Comparison of ENCODE assay signal across 10 cellular contexts in genomic region chr2:177164131-177164530, GRCh38. TPM values are rescaled to one million over a fixed set of nuclear protein-coding genes. Genes with fewer than 3 reads are reported as not detected.
DNase-seq lines count a peak whose midpoint lies in the region; ATAC-seq, FAIRE-seq and TF ChIP-seq lines count a peak whose summit lies in the region.
"Had no signal": no experiment of that assay in that cellular context is flagged by ENCODE, and none has a peak within 500 bp of the region (broad histone marks: within the 10 kb centered on the region; RNA-seq: fewer than 3 reads in every experiment).

No MANE protein-coding gene starts in this region.

- no peaks in the 10 kb centered on the region for H3K27me3 ChIP-seq in heart left ventricle
- H3K27me3 ChIP-seq in ascending aorta = no peaks in the 10 kb centered on the region
- no peaks in the 10 kb centered on the region for H3K27me3 ChIP-seq in mesenchymal stem cell (ENCODE audit: control insufficient read depth in 1 of 2, insufficient read depth in 1 of 2, low read length in 2 of 2)

- H3K36me3 ChIP-seq in heart left ventricle (no peaks in the 10 kb centered on the region), ascending aorta (no peaks in the 10 kb centered on the region), mesenchymal stem cell (ENCODE audit: control insufficient read depth in 1 of 2, insufficient read depth in 2 of 2, low read depth in 1 of 2, low read length in 2 of 2) (no peaks in the 10 kb centered on the region)

- no peak overlapping the region for H2AK5ac ChIP-seq in mesenchymal stem cell (ENCODE audit: low read length, severe bottlenecking)

- no peak overlapping the region for H4K8ac ChIP-seq in mesenchymal stem cell (ENCODE audit: low read length)

- no peak overlapping the region for H3K4me3 Mint-ChIP-seq in WTC11
- H3K4me3 Mint-ChIP-seq: dendritic cell treated with granulocyte-macrophage colony-stimulating factor and Interleukin-4, amounts not matched to agents 40 ng/mL and 50 ng/mL, for 4 days; T-helper 17 cell had no signal

- H2BK12ac ChIP-seq in mesenchymal stem cell (ENCODE audit: low read length in 2 of 2) = no peak overlapping the region

- H4K91ac ChIP-seq in mesenchymal stem cell (ENCODE audit: low read length) = no peak overlapping the region

- H2BK120ac ChIP-seq in mesenchymal stem cell (ENCODE audit: low read depth, low read length) = no peak overlapping the region

- no peaks in the 10 kb centered on the region for H3K9me3 ChIP-seq in heart left ventricle
- H3K9me3 ChIP-seq in ascending aorta = no peaks in the 10 kb centered on the region
- H3K9me3 ChIP-seq in mesenchymal stem cell (ENCODE audit: control insufficient read depth, low read length) = no peaks in the 10 kb centered on the region

- H3K27ac ChIP-seq in heart left ventricle = peak overlapping the region in 6 of 12 donors; percentile 83 to 90 (median 85)
- peak overlapping the region; percentile 80 to 91 for H3K27ac ChIP-seq in ascending aorta
- H3K27ac ChIP-seq in mesenchymal stem cell (ENCODE audit: low read length, poor library complexity, severe bottlenecking) = no peak overlapping the region

- H3K27ac Mint-ChIP-seq in WTC11 = no peak overlapping the region
- H3K27ac Mint-ChIP-seq: dendritic cell treated with granulocyte-macrophage colony-stimulating factor and Interleukin-4, amounts not matched to agents 40 ng/mL and 50 ng/mL, for 4 days; T-helper 17 cell had no signal

- ATAC-seq in heart left ventricle (no peak), left cardiac atrium (no peak), WTC11 (no peak), GM18907 (IDR thresholded peaks at IDR 0.05; ENCODE audit: unreplicated experiment) (no peak)

- no peak overlapping the region for H2AFZ ChIP-seq in mesenchymal stem cell (ENCODE audit: low read depth, low read length)

- DNase-seq in heart left ventricle = no peak
- DNase-seq in left cardiac atrium = no peak
- no peak for DNase-seq in ascending aorta (ENCODE audit: low spot score in 2 of 2)
- no peak for DNase-seq in mesenchymal stem cell
- no peak for DNase-seq in urothelium cell line (ENCODE audit: low spot score)
- no peak for DNase-seq in WTC11 (ENCODE audit: low spot score)
- DNase-seq in NCI-H524 treated with DMSO at 0.1 percent for 48 hours (lab: John Stamatoyannopoulos, UW) = no peak

- H3K4me1 Mint-ChIP-seq in WTC11 = peaks cover 16% of the 10 kb centered on the region

- H3K18ac ChIP-seq in mesenchymal stem cell (ENCODE audit: low read depth in 1 of 2, low read length in 2 of 2) = peak overlapping the region in 1 of 2 experiments; percentile 30

- no peak overlapping the region for H3K4ac ChIP-seq in mesenchymal stem cell (ENCODE audit: low read depth in 1 of 2, low read length in 2 of 2)

- no peak overlapping the region for H3K23ac ChIP-seq in mesenchymal stem cell (ENCODE audit: low read length in 2 of 2)

- CTCF ChIA-PET in WTC11 (lab: Charles Lee) = interaction anchor here (0.8 to 3.6 kb wide), 42 partner anchors 9 to 674 kb away, joined by 3 to 67 read pairs (median 6); partner anchors contain the start of genes HNRNPA3 and NFE2L2

- TF ChIP-seq POLR2A in heart left ventricle (IDR thresholded peaks at IDR 0.05) = no peak

- H3K36me3 Mint-ChIP-seq in WTC11 = no peaks in the 10 kb centered on the region

- H3K9ac ChIP-seq in mesenchymal stem cell (ENCODE audit: low read length) = peak overlapping the region; percentile 91

- H3K4me2 ChIP-seq in mesenchymal stem cell (ENCODE audit: low read length, poor library complexity, severe bottlenecking) = peak overlapping the region; percentile 71

- FAIRE-seq in urothelium cell line (lab: Jason Lieb, UNC) = peak; percentile 23

- WGBS in heart left ventricle, 4 donors = 9 to 19% (median 11%) methylated on average over 3 of the region's 3 CpGs
- 21% methylated on average over 2 of the region's 3 CpGs for WGBS in mesenchymal stem cell

- no peaks in the 10 kb centered on the region for H3K9me3 Mint-ChIP-seq in WTC11
- H3K9me3 Mint-ChIP-seq: dendritic cell treated with granulocyte-macrophage colony-stimulating factor and Interleukin-4, amounts not matched to agents 40 ng/mL and 50 ng/mL, for 4 days had no signal

- no peaks in the 10 kb centered on the region for H3K79me1 ChIP-seq in mesenchymal stem cell (replicated peaks; ENCODE audit: low read length, poor library complexity, severe bottlenecking)

- no peak for TF ChIP-seq CTCF in heart left ventricle (IDR thresholded peaks at IDR 0.05)
- no peak for TF ChIP-seq CTCF in ascending aorta (IDR thresholded peaks at IDR 0.05)
- no peak for TF ChIP-seq CTCF in WTC11 (IDR thresholded peaks at IDR 0.05)

- no peaks in the 10 kb centered on the region for H3K27me3 Mint-ChIP-seq in WTC11 (ENCODE audit: low read depth)
- H3K27me3 Mint-ChIP-seq: dendritic cell treated with granulocyte-macrophage colony-stimulating factor and Interleukin-4, amounts not matched to agents 40 ng/mL and 50 ng/mL, for 4 days had no signal

- peak overlapping the region in 10 of 12 donors; percentile 28 to 64 (median 48) for H3K4me3 ChIP-seq in heart left ventricle
- H3K4me3 ChIP-seq in ascending aorta = peak overlapping the region; percentile 53 to 60
- H3K4me3 ChIP-seq in mesenchymal stem cell (ENCODE audit: insufficient read depth in 1 of 2, low read depth in 1 of 2, low read length in 2 of 2) = peak overlapping the region in 1 of 2 experiments; percentile 75

- intact Hi-C loops in heart left ventricle (cut with DNase I) = loop anchor here (1.0 to 10.0 kb wide), 19 partner anchors 48 to 598 kb away; partner anchors contain the start of genes NFE2L2 (in 4 of the 10) and HNRNPA3 (in 2 of the 10)
- intact Hi-C loops in left cardiac atrium (cut with DNase I) = loop anchor here (1.0 to 10.0 kb wide), 6 partner anchors 131 to 561 kb away; a partner anchor contains a TSS
- intact Hi-C loops in ascending aorta (cut with DNase I) = loop anchor here (1.0 to 5.0 kb wide), 6 partner anchors 99 to 1037 kb away; partner anchors contain the start of genes AGPS and HOXD8

- no peak overlapping the region for H2BK5ac ChIP-seq in mesenchymal stem cell (ENCODE audit: low read depth, low read length, poor library complexity, severe bottlenecking)

- no peak overlapping the region for H3K14ac ChIP-seq in mesenchymal stem cell (ENCODE audit: low read length in 2 of 2)

- H3K4me1 ChIP-seq in heart left ventricle = peaks cover 5 to 28% (median 17%) of the 10 kb centered on the region in 12 donors
- H3K4me1 ChIP-seq in ascending aorta = peaks cover 0 to 8% of the 10 kb centered on the region in 2 donors
- no peaks in the 10 kb centered on the region for H3K4me1 ChIP-seq in mesenchymal stem cell (ENCODE audit: control insufficient read depth, insufficient read depth, low read depth, low read length)

- H2BK15ac ChIP-seq in mesenchymal stem cell (ENCODE audit: low read depth, poor library complexity, severe bottlenecking) = no peak overlapping the region

- POLR2A ChIA-PET in WTC11 (lab: Charles Lee) = interaction anchor here (1.0 to 2.5 kb wide), 5 partner anchors 13 to 100 kb away, joined by 4 to 14 read pairs (median 9); partner anchors contain the start of genes HNRNPA3 and NFE2L2

TF ChIP-seq in WTC11, 78 proteins besides CTCF, POLR2A, EP300 and RAD21 (continues in another document):
- no peak for TF ChIP-seq ZNF121 (CRISPR knock-in tag; IDR thresholded peaks at IDR 0.05)
- TF ChIP-seq PRRX2 (CRISPR knock-in tag; IDR thresholded peaks at IDR 0.05) = no peak
- TF ChIP-seq MLX (CRISPR knock-in tag; IDR thresholded peaks at IDR 0.05) = no peak
- no peak for TF ChIP-seq AFF4 (CRISPR knock-in tag; IDR thresholded peaks at IDR 0.05; ENCODE audit: borderline replicate concordance)

RNA-seq across cellular contexts. Expression of gene HNRNPA3, which starts 48.5 kb away (rescaled TPM):
- total RNA-seq in heart left ventricle (100 to 1,000 TPM in 1 of 9 donors, 10 to 100 TPM in 8; 12.7 to 110 (median 73.3) TPM), left cardiac atrium (100 to 1,000 TPM in 1 of 2 donors, 10 to 100 TPM in 1; 81.3 to 117 TPM), ascending aorta (32.9 TPM), WTC11 (2021) (367 to 406 TPM (median 379 TPM) in 3 replicates)
- 100 to 1,000 TPM in 1 of 2 donors, 10 to 100 TPM in 1; 64.6 to 134 TPM for polyA plus RNA-seq in heart left ventricle
- 192 TPM for polyA plus RNA-seq in mesenchymal stem cell (2013, experiment 1 of 2)
- 202 TPM for polyA plus RNA-seq in mesenchymal stem cell (2013, experiment 2 of 2)
